In the genomic region with DNA sequence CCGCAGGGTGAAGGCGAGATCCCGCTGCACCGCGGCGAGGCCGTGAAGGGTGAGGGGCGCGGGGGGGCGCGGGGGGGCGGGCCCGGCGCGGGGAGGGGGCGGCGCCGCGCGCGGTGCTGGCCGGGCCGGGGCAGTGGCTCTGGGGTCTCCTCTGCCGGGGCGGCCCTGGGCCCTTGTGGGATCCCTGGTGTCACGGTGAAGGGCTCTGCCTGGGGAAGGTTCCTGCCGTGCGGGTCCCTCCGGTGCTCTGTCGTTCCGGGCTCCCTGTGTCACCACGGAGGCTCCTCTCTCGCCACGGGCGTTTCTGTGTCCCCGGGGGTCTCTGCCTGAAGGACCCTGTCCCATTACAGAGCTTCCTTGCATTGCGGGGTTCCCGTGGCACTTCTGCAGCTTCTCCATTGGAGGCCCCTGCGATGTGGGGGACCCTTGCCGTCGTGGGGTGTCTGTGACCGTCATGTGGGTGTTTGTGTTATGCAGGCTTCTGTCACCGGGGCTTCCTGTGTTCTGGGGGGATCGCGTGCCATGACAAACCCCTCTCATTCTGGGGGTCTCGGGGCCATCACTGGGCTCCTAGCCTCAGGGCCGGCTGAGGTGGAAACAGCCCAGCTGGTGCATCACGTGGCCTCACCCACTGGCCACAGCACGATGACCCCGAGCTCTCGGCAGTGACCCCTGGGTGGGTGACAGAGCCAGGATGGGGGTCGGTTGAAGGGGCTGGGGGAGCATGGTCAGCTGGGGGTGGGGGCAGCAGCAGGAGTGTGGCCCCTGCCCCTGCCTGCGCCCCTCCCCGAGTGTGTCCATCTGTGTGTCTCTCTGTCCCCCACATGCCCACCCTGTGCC, we compare ENCODE assay signal across 10 cellular contexts. TPM values are rescaled to one million over a fixed set of nuclear protein-coding genes. Genes with fewer than 3 reads are reported as not detected.
DNase-seq lines count a peak whose midpoint lies in the region; ATAC-seq, FAIRE-seq and TF ChIP-seq lines count a peak whose summit lies in the region.
"Had no signal": no experiment of that assay in that cellular context is flagged by ENCODE, and none has a peak within 500 bp of the region (broad histone marks: within the 10 kb centered on the region; RNA-seq: fewer than 3 reads in every experiment).

No MANE protein-coding gene starts in this region.

- H3K4me2 ChIP-seq in HepG2 (ENCODE audit: low read depth, low read length): peak overlapping the region; percentile 93
- no peak overlapping the region for H3K4me2 ChIP-seq in Karpas-422 (ENCODE audit: low read depth, low read length, poor library complexity, severe bottlenecking)

- DNase-seq in HepG2 (ENCODE audit: low spot score): no peak
- peak; percentile 62 to 77 for DNase-seq in suprapubic skin (ENCODE audit: low spot score in 2 of 2)
- DNase-seq in amniotic stem cell (lab: John Stamatoyannopoulos, UW): no peak
- no peak for DNase-seq in Karpas-422
- DNase-seq: effector CD8-positive, alpha-beta T cell; NCI-H187; SHP77 had no signal

- H3K36me3 ChIP-seq in HUES6 (ENCODE audit: control insufficient read depth, insufficient read depth, low read length): no peaks in the 10 kb centered on the region
- H3K36me3 ChIP-seq in HepG2 (replicated peaks in 1 of 2; ENCODE audit: control insufficient read depth in 1 of 2, insufficient read depth in 2 of 2, low read length in 2 of 2): peaks cover 0 to 5% of the 10 kb centered on the region in 2 experiments; a peak in 3 of 5 replicates
- H3K36me3 ChIP-seq in suprapubic skin: no peaks in the 10 kb centered on the region
- no peaks in the 10 kb centered on the region for H3K36me3 ChIP-seq in Karpas-422 (ENCODE audit: insufficient read depth, low read length)

- H3K9me3 ChIP-seq in HUES6 (ENCODE audit: control insufficient read depth, insufficient read depth, low read depth, low read length) (no peaks in the 10 kb centered on the region), HepG2 (ENCODE audit: low read length) (no peaks in the 10 kb centered on the region), suprapubic skin (no peaks in the 10 kb centered on the region), Karpas-422 (ENCODE audit: low read length) (no peaks in the 10 kb centered on the region)

- H3K9me2 ChIP-seq in Karpas-422 (replicated peaks; ENCODE audit: insufficient read depth, low read length): no peaks in the 10 kb centered on the region

- POLR2A ChIA-PET in HepG2 (lab: Yijun Ruan, JAX): interaction anchor here (0.9 to 4.5 kb wide), 3 partner anchors 56 to 77 kb away, joined by 4 to 51 read pairs (median 14); partner anchors contain the start of gene ARSA

- in situ Hi-C loops in HepG2 (cut with HindIII; ENCODE audit: extremely low pct_ligation_motif_present, low pct_unique_long_range_greater_than_20kb): loop anchor here (5.0 kb wide), 2 partner anchors 71 to 116 kb away; partner anchors contain the start of genes ARSA and CHKB

- H3K27me3 ChIP-seq in HUES6 (ENCODE audit: control insufficient read depth, insufficient read depth, low read length) (peaks cover 41% of the 10 kb centered on the region), HepG2 (ENCODE audit: control insufficient read depth in 1 of 2, insufficient read depth in 2 of 2, low read length in 2 of 2) (no peaks in the 10 kb centered on the region), suprapubic skin (peaks cover 4% of the 10 kb centered on the region), Karpas-422 (ENCODE audit: low read length) (no peaks in the 10 kb centered on the region)

- H3K4me1 ChIP-seq in HUES6 (ENCODE audit: control insufficient read depth, insufficient read depth, low read length): peaks cover 3% of the 10 kb centered on the region; the same call in 1 of the 2 replicates
- H3K4me1 ChIP-seq in HepG2 (ENCODE audit: insufficient read depth, low read length): peaks cover 48% of the 10 kb centered on the region
- peaks cover 32% of the 10 kb centered on the region for H3K4me1 ChIP-seq in suprapubic skin
- no peaks in the 10 kb centered on the region for H3K4me1 ChIP-seq in Karpas-422 (ENCODE audit: low read length)

- CTCF ChIA-PET in HepG2 (lab: Yijun Ruan, JAX; ENCODE audit: low intra/inter-chr PET ratio, low total read pairs): no interaction called here

- TF ChIP-seq POLR2A in HepG2 (IDR thresholded peaks at IDR 0.05; ENCODE audit: insufficient read depth in 1 of 2, low read depth in 2 of 2, low read length in 2 of 2): no peak
- no peak for TF ChIP-seq POLR2A in suprapubic skin (IDR thresholded peaks at IDR 0.05)

- H4K20me1 ChIP-seq in HepG2 (ENCODE audit: insufficient read depth, low read length): no peaks in the 10 kb centered on the region
- no peaks in the 10 kb centered on the region for H4K20me1 ChIP-seq in Karpas-422 (ENCODE audit: insufficient read depth, low read depth, low read length)

- H3K79me2 ChIP-seq in HepG2 (ENCODE audit: insufficient read depth, low read length): peaks cover 35% of the 10 kb centered on the region
- no peaks in the 10 kb centered on the region for H3K79me2 ChIP-seq in Karpas-422 (ENCODE audit: low read length)

- H3K4me3 ChIP-seq in HUES6 (ENCODE audit: low read depth, low read length): peak overlapping the region; percentile 57
- H3K4me3 ChIP-seq in HepG2 (replicated peaks in 1 of 3; ENCODE audit: insufficient read depth in 1 of 3, low read depth in 2 of 3, low read length in 3 of 3): peak overlapping the region; percentile 82 to 89 (median 89)
- peak overlapping the region; percentile 54 for H3K4me3 ChIP-seq in suprapubic skin
- no peak overlapping the region for H3K4me3 ChIP-seq in Karpas-422 (ENCODE audit: low read length)

- WGBS in HepG2 (ENCODE audit: low lambda C conversion rate): 44% methylated on average over 4 of the region's 54 CpGs
- WGBS in suprapubic skin: 41% methylated on average over 52 of the region's 54 CpGs

- no TSS peak for BruUV-seq in HepG2 (replicated peaks; lab: Mats Ljungman, UMichigan)

- TF ChIP-seq RAD21 in HepG2 (CRISPR knock-in tag; IDR thresholded peaks at IDR 0.05): no peak

- ATAC-seq in HepG2: no peak
- ATAC-seq in HG02610 (IDR thresholded peaks at IDR 0.05; ENCODE audit: unreplicated experiment): no peak

- TF ChIP-seq EP300 in HepG2 (IDR thresholded peaks at IDR 0.05; ENCODE audit: low read depth in 2 of 2, low read length in 2 of 2) (no peak), HepG2 (CRISPR knock-in tag; IDR thresholded peaks at IDR 0.05; ENCODE audit: borderline replicate concordance) (no peak), suprapubic skin (IDR thresholded peaks at IDR 0.05) (no peak)

- H3K9ac ChIP-seq in HUES6 (ENCODE audit: low read length): no peak overlapping the region
- peak overlapping the region; percentile 84 for H3K9ac ChIP-seq in HepG2 (ENCODE audit: insufficient read depth, low read depth, low read length)
- no peak overlapping the region for H3K9ac ChIP-seq in Karpas-422 (ENCODE audit: low read length)

- no peak overlapping the region for H2AFZ ChIP-seq in HepG2 (ENCODE audit: low read length)
- H2AFZ ChIP-seq in Karpas-422 (ENCODE audit: low read length): no peak overlapping the region

- FAIRE-seq in HepG2 (lab: Jason Lieb, UNC): no peak

- H3K27ac ChIP-seq in HUES6 (ENCODE audit: low read depth, low read length) (no peak overlapping the region), cingulate gyrus (ENCODE audit: low read depth, low read length) (peak overlapping the region; percentile 19), HepG2 (ENCODE audit: extremely low read length, insufficient read depth, low read length) (peak overlapping the region; percentile 94), suprapubic skin (no peak overlapping the region), Karpas-422 (ENCODE audit: low read length) (no peak overlapping the region)

- intact Hi-C loops in HepG2 (cut with micrococcal nuclease; ENCODE audit: unreplicated experiment): loop anchor here (2.0 kb wide), 1 partner anchor 77 kb away; no protein-coding TSS in a partner anchor

- no peak for TF ChIP-seq CTCF in HepG2 (CRISPR knock-in tag; IDR thresholded peaks at IDR 0.05)
- no peak for TF ChIP-seq CTCF in suprapubic skin (IDR thresholded peaks at IDR 0.05)

RNA-seq across cellular contexts. Expression of gene SHANK3, which starts 25.3 kb away (rescaled TPM):
- 1.9 and 2.9 TPM in 2 replicates for total RNA-seq in HepG2 (2016; rRNA removed; fragmentation: Illumina TruSeq; extraction: Trizol)
- 0.79 and 1.0 TPM in 2 replicates for total RNA-seq in HepG2 (2016; cell fraction: cytosol; rRNA removed; fragmentation: Illumina TruSeq; extraction: Trizol; ENCODE audit: low read depth)
- 1.7 and 2.9 TPM in 2 replicates for total RNA-seq in HepG2 (2016; cell fraction: insoluble cytoplasmic fraction; rRNA removed; fragmentation: Illumina TruSeq; extraction: Trizol)
- total RNA-seq in HepG2 (2016; cell fraction: membrane; rRNA removed; fragmentation: Illumina TruSeq; extraction: Trizol): 2.3 TPM in 2 replicates
- total RNA-seq in HepG2 (2016; cell fraction: nucleus; rRNA removed; fragmentation: Illumina TruSeq; extraction: Trizol): 2.9 and 3.7 TPM in 2 replicates
- polyA plus RNA-seq in HepG2 (2011; rRNA removed): 4.6 and 6.5 TPM in 2 replicates
- 3.0 and 3.9 TPM in 2 replicates for polyA plus RNA-seq in HepG2 (2011; cell fraction: cytosol; rRNA removed)
- 25.0 and 33.1 TPM in 2 replicates for polyA plus RNA-seq in HepG2 (2011; cell fraction: nucleus; rRNA removed)
- polyA plus RNA-seq in HepG2 (2012): 7.9 and 8.7 TPM in 2 replicates
- 0.66 and 0.71 TPM in 2 replicates for polyA plus RNA-seq in HepG2 (2016; cell fraction: cytosol; fragmentation: Illumina TruSeq; extraction: Trizol; ENCODE audit: low read depth)
- polyA plus RNA-seq in HepG2 (2016; cell fraction: insoluble cytoplasmic fraction; fragmentation: Illumina TruSeq; extraction: Trizol; ENCODE audit: low read depth): 3.0 and 4.2 TPM in 2 replicates
- 1.6 and 1.9 TPM in 2 replicates for polyA plus RNA-seq in HepG2 (2016; cell fraction: membrane; fragmentation: Illumina TruSeq; extraction: Trizol; ENCODE audit: low read depth)
- 14.0 and 17.0 TPM in 2 replicates for polyA plus RNA-seq in HepG2 (2016; cell fraction: nucleus; fragmentation: Illumina TruSeq; extraction: Trizol; ENCODE audit: insufficient read depth, low read depth)
- 0.07 and 4.8 TPM in 2 replicates for polyA minus RNA-seq in HepG2 (2011; rRNA and poly(A)+ RNA removed; ENCODE audit: low replicate concordance)
- 5.2 and 5.4 TPM in 2 replicates for polyA minus RNA-seq in HepG2 (2011; cell fraction: cytosol; rRNA and poly(A)+ RNA removed)
- 5.8 and 5.9 TPM in 2 replicates for polyA minus RNA-seq in HepG2 (2011; cell fraction: nucleus; rRNA and poly(A)+ RNA removed)
- 10 to 100 TPM in 2 of 4 donors, 1 to 10 TPM in 2; 2.9 to 15.9 (median 9.5) TPM for total RNA-seq in suprapubic skin
- 0.04 TPM in 1 of 2 replicates, not detected in the other for total RNA-seq in Karpas-422 (2014; rRNA removed; shearing (Covaris generic); ENCODE audit: low replicate concordance)

RNA-seq across cellular contexts. Expression of gene ACR, which starts 40.1 kb away (rescaled TPM):
- total RNA-seq in HepG2 (2016; rRNA removed; fragmentation: Illumina TruSeq; extraction: Trizol): not detected in 2 replicates
- total RNA-seq in HepG2 (2016; cell fraction: cytosol; rRNA removed; fragmentation: Illumina TruSeq; extraction: Trizol; ENCODE audit: low read depth): not detected in 2 replicates
- not detected in 2 replicates for total RNA-seq in HepG2 (2016; cell fraction: insoluble cytoplasmic fraction; rRNA removed; fragmentation: Illumina TruSeq; extraction: Trizol)
- not detected in 2 replicates for total RNA-seq in HepG2 (2016; cell fraction: membrane; rRNA removed; fragmentation: Illumina TruSeq; extraction: Trizol)
- not detected in 2 replicates for total RNA-seq in HepG2 (2016; cell fraction: nucleus; rRNA removed; fragmentation: Illumina TruSeq; extraction: Trizol)
- 0.15 and 0.29 TPM in 2 replicates for polyA plus RNA-seq in HepG2 (2011; rRNA removed)
- polyA plus RNA-seq in HepG2 (2011; cell fraction: cytosol; rRNA removed): 0.04 and 0.12 TPM in 2 replicates
- 0.51 and 0.73 TPM in 2 replicates for polyA plus RNA-seq in HepG2 (2011; cell fraction: nucleus; rRNA removed)
- 0.44 TPM in 1 of 2 replicates, not detected in the other for polyA plus RNA-seq in HepG2 (2012)
- not detected in 2 replicates for polyA plus RNA-seq in HepG2 (2016; cell fraction: cytosol; fragmentation: Illumina TruSeq; extraction: Trizol; ENCODE audit: low read depth)
- polyA plus RNA-seq in HepG2 (2016; cell fraction: insoluble cytoplasmic fraction; fragmentation: Illumina TruSeq; extraction: Trizol; ENCODE audit: low read depth): not detected in 2 replicates
- not detected in 2 replicates for polyA plus RNA-seq in HepG2 (2016; cell fraction: membrane; fragmentation: Illumina TruSeq; extraction: Trizol; ENCODE audit: low read depth)
- not detected in 2 replicates for polyA plus RNA-seq in HepG2 (2016; cell fraction: nucleus; fragmentation: Illumina TruSeq; extraction: Trizol; ENCODE audit: insufficient read depth, low read depth)
- not detected in 2 replicates for polyA minus RNA-seq in HepG2 (2011; rRNA and poly(A)+ RNA removed; ENCODE audit: low replicate concordance)
- not detected in 2 replicates for polyA minus RNA-seq in HepG2 (2011; cell fraction: cytosol; rRNA and poly(A)+ RNA removed)
- 0.62 and 0.77 TPM in 2 replicates for polyA minus RNA-seq in HepG2 (2011; cell fraction: nucleus; rRNA and poly(A)+ RNA removed)
- not detected for total RNA-seq in suprapubic skin
- total RNA-seq in Karpas-422 (2014; rRNA removed; shearing (Covaris generic); ENCODE audit: low replicate concordance): not detected in 2 replicates

Comparison
In these comparisons a context has a peak if more than half of its experiments do, and no peak if none do; other contexts are left out.
1. H3K27ac ChIP-seq: peak in cingulate gyrus (single experiment) and HepG2 (single experiment); none in HUES6 (single experiment), suprapubic skin (single experiment) and Karpas-422 (single experiment).
2. DNase-seq: peak in suprapubic skin (2 of 2); none in HepG2 (single experiment), amniotic stem cell (single experiment) and Karpas-422 (single experiment).